1 cellular context compared by ENCODE assay signal in the genomic region with DNA sequence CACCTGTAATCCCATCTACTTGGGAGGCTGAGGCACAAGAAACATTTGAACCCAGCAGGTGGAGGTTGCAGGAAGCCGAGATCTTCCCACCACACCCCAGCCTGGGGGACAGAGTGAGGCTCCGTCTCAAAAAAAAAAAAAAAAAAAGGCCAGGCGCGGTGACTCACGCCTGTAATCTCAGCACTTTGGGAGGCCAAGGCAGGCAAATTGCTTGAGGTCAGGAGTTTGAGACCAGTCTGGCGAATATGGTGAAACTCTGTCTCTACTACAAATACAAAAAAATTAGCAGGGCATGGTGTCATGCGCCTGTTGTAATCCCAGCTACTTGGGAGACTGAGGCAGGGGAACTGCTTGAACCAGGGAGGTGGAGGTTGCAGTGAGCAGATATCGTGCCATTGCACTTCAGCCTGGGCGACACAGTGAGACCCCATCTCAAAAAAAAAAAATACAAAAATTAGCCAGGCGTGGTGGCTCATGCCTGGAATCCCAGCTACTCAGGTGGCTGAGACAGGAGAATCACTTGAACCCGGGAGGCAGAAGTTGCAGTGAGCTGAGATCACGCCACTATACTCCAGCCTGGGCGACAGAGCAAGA.
TF ChIP-seq lines count a peak whose summit lies in the region.
"Not testable (repeated sequence)": the region's sequence is repeated elsewhere in the genome, so short reads cannot be mapped to it uniquely, and the experiment has no call there.

No MANE protein-coding gene starts in this region.

TF ChIP-seq in K562, 482 proteins besides CTCF, POLR2A, EP300 and RAD21:
- TF ChIP-seq, protein P1, sequence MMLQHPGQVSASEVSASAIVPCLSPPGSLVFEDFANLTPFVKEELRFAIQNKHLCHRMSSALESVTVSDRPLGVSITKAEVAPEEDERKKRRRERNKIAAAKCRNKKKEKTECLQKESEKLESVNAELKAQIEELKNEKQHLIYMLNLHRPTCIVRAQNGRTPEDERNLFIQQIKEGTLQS (IDR thresholded peaks at IDR 0.05), result 0 out of 2 replicates have a peak, but pooled peaks have one; percentile 12
- TF ChIP-seq, protein P1 (CRISPR knock-in tag; conservative IDR thresholded peaks at IDR 0.05), result not testable (repeated sequence)
- TF ChIP-seq ZNF384 (IDR thresholded peaks at IDR 0.05; ENCODE audit: low read depth, low read length) (0 out of 2 replicates have a peak, but pooled peaks have one; percentile 18), ZNF121 (CRISPR knock-in tag; conservative IDR thresholded peaks at IDR 0.05) (peak; percentile 57; the same call in 1 of the 2 replicates)
